ENCODE assay signal across 9 cellular contexts in the genomic region with DNA sequence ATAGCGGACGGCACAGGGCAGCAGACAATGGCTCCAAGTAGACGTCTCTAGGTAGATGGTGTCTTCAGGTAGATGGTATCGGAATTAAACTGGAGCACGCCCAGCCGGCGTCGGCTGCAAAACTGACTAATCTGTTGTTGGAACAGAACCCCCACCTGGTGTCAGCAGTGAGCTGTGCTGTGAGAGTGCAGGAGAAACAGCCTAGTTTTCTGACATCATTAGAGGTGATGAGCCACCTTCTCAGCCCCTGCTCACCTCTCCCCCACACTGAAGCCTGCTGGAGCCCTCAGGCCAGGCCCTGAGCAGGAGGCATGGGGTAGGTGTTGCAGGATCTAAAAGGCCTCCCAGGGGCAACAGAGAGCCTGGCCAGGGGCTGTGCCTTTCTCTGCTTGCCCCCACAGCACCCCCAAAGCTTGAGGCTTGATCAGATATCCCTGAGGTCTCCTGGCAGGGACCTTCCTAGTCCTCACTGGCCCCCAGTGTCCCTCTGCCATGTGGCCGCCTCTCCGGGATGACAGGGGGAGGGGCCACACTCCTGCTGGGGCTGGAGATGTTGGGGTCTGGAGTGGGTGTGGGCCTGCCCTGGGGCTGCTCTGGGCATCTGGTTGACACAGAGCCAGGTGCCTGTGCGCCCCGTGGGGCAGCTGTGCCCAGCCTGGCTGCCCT. TPM values are rescaled to one million over a fixed set of nuclear protein-coding genes. Genes with fewer than 3 reads are reported as not detected.
DNase-seq lines count a peak whose midpoint lies in the region; TF ChIP-seq lines count a peak whose summit lies in the region.
"Had no signal": no experiment of that assay in that cellular context is flagged by ENCODE, and none has a peak within 500 bp of the region (broad histone marks: within the 10 kb centered on the region; RNA-seq: fewer than 3 reads in every experiment).

No MANE protein-coding gene starts in this region.

- H3K4me3 ChIP-seq in colonic mucosa: no peak overlapping the region
- no peak overlapping the region for H3K4me3 ChIP-seq in neural progenitor cell

- H3K27ac Mint-ChIP-seq in neural progenitor cell: no peak overlapping the region
- H3K27ac Mint-ChIP-seq: activated naive CD4-positive, alpha-beta T cell treated with anti-CD3 and anti-CD28 coated beads, Interleukin-2, amount 50 U/mL, for 24 hours had no signal

- TF ChIP-seq CTCF in colonic mucosa (IDR thresholded peaks at IDR 0.05) (peak; percentile 12), neural progenitor cell (IDR thresholded peaks at IDR 0.05) (peak; percentile 44)

- DNase-seq in Daoy (ENCODE audit: low read depth) (peak; percentile 65), Kasumi-1 (lab: John Stamatoyannopoulos, UW) (peak; percentile 61 to 74), colonic mucosa (no peak), neural progenitor cell (ENCODE audit: low spot score) (peak; percentile 55), mucosa of gallbladder (ENCODE audit: low spot score) (no peak), NCI-H2029 treated with DMSO at 0.1 percent for 48 hours (lab: John Stamatoyannopoulos, UW) (no peak), COLO829 (ENCODE audit: low spot score) (no peak)
- peak; percentile 71 for DNase-seq in activated CD4-positive, alpha-beta T cell treated with anti-CD3 and anti-CD28 coated beads for 1 hour

- H3K4me3 Mint-ChIP-seq in neural progenitor cell: no peak overlapping the region
- H3K4me3 Mint-ChIP-seq: activated naive CD4-positive, alpha-beta T cell treated with anti-CD3 and anti-CD28 coated beads, Interleukin-2, amount 50 U/mL, for 24 hours had no signal

- H3K36me3 ChIP-seq in colonic mucosa (no peaks in the 10 kb centered on the region), neural progenitor cell (no peaks in the 10 kb centered on the region)

- H3K27ac ChIP-seq in colonic mucosa: no peak overlapping the region
- H3K27ac ChIP-seq in neural progenitor cell: no peak overlapping the region

- H2AFZ ChIP-seq in neural progenitor cell (replicated peaks): peak overlapping the region; percentile 17

- no peaks in the 10 kb centered on the region for H3F3A ChIP-seq in neural progenitor cell (ENCODE audit: low read depth)

- H4K20me1 ChIP-seq in neural progenitor cell (ENCODE audit: low read depth): no peaks in the 10 kb centered on the region

- H3K27me3 ChIP-seq in colonic mucosa: no peaks in the 10 kb centered on the region
- no peaks in the 10 kb centered on the region for H3K27me3 ChIP-seq in neural progenitor cell

- H3K9me3 Mint-ChIP-seq in neural progenitor cell: no peaks in the 10 kb centered on the region
- H3K9me3 Mint-ChIP-seq: activated naive CD4-positive, alpha-beta T cell treated with anti-CD3 and anti-CD28 coated beads, Interleukin-2, amount 50 U/mL, for 24 hours had no signal

- no peaks in the 10 kb centered on the region for H3K79me2 ChIP-seq in neural progenitor cell (ENCODE audit: low read depth)

- H3K9me3 ChIP-seq in colonic mucosa (no peaks in the 10 kb centered on the region), neural progenitor cell (ENCODE audit: low read depth) (no peaks in the 10 kb centered on the region)

- H3K4me1 ChIP-seq in colonic mucosa (no peaks in the 10 kb centered on the region), neural progenitor cell (no peaks in the 10 kb centered on the region)

- peaks cover 5% of the 10 kb centered on the region for H3K27me3 Mint-ChIP-seq in neural progenitor cell (ENCODE audit: insufficient read depth, low read depth)
- H3K27me3 Mint-ChIP-seq: activated naive CD4-positive, alpha-beta T cell treated with anti-CD3 and anti-CD28 coated beads, Interleukin-2, amount 50 U/mL, for 24 hours had no signal

- H3K4me2 ChIP-seq in neural progenitor cell: no peak overlapping the region

- H3K4me1 Mint-ChIP-seq in neural progenitor cell: peaks cover 12% of the 10 kb centered on the region

- H3K9ac ChIP-seq in colonic mucosa (ENCODE audit: low read depth in 2 of 2, low read length in 2 of 2) (no peak overlapping the region), neural progenitor cell (no peak overlapping the region)

- intact Hi-C loops in colonic mucosa (cut with DNase I): no loop called here

- no peaks in the 10 kb centered on the region for H3K36me3 Mint-ChIP-seq in neural progenitor cell
- H3K36me3 Mint-ChIP-seq: activated naive CD4-positive, alpha-beta T cell treated with anti-CD3 and anti-CD28 coated beads, Interleukin-2, amount 50 U/mL, for 24 hours had no signal

RNA-seq across cellular contexts. Expression of gene HELZ2, which starts 6.9 kb away (rescaled TPM):
- 19.2 and 19.3 TPM in 2 replicates for total RNA-seq in Daoy (2014; rRNA removed; shearing (Covaris generic))
- total RNA-seq in colonic mucosa (10 to 100 TPM; 36.3 to 38.0 TPM), neural progenitor cell (ENCODE audit: low replicate concordance) (2.9 and 17.7 TPM in 2 replicates), mucosa of gallbladder (48.9 TPM)

RNA-seq across cellular contexts. Expression of gene FNDC11, which starts 27.0 kb away (rescaled TPM):
- not detected in 2 replicates for total RNA-seq in Daoy (2014; rRNA removed; shearing (Covaris generic))
- total RNA-seq in colonic mucosa (under 1 TPM; 0.35 to 0.69 TPM), neural progenitor cell (ENCODE audit: low replicate concordance) (0.39 and 9.0 TPM in 2 replicates), mucosa of gallbladder (1.4 TPM)

RNA-seq across cellular contexts. Expression of gene SRMS, which starts 33.4 kb away (rescaled TPM):
- not detected in 2 replicates for total RNA-seq in Daoy (2014; rRNA removed; shearing (Covaris generic))
- total RNA-seq in colonic mucosa: under 1 TPM; 0.32 to 0.49 TPM
- not detected in 2 replicates for total RNA-seq in neural progenitor cell (ENCODE audit: low replicate concordance)
- not detected for total RNA-seq in mucosa of gallbladder

RNA-seq across cellular contexts. Expression of gene PTK6, which starts 43.8 kb away (rescaled TPM):
- total RNA-seq in Daoy (2014; rRNA removed; shearing (Covaris generic)): not detected in 2 replicates
- total RNA-seq in colonic mucosa (10 to 100 TPM; 69.0 to 91.1 TPM), neural progenitor cell (ENCODE audit: low replicate concordance) (not detected in 2 replicates), mucosa of gallbladder (11.0 TPM)

RNA-seq across cellular contexts. Expression of gene GMEB2, which starts 46.0 kb away (rescaled TPM):
- 6.2 and 7.6 TPM in 2 replicates for total RNA-seq in Daoy (2014; rRNA removed; shearing (Covaris generic))
- total RNA-seq in colonic mucosa (10 to 100 TPM; 11.5 to 14.8 TPM), neural progenitor cell (ENCODE audit: low replicate concordance) (8.0 and 18.6 TPM in 2 replicates), mucosa of gallbladder (12.1 TPM)

Comparison
In these comparisons a context has a peak if more than half of its experiments do, and no peak if none do; other contexts are left out.
1. DNase-seq: peak in Daoy (single experiment), Kasumi-1 (2 of 2), activated CD4-positive, alpha-beta T cell treated with anti-CD3 and anti-CD28 coated beads for 1 hour (single experiment) and neural progenitor cell (single experiment); none in colonic mucosa (single experiment), mucosa of gallbladder (single experiment), NCI-H2029 treated with DMSO at 0.1 percent for 48 hours (single experiment) and COLO829 (single experiment).